In the genomic region with DNA sequence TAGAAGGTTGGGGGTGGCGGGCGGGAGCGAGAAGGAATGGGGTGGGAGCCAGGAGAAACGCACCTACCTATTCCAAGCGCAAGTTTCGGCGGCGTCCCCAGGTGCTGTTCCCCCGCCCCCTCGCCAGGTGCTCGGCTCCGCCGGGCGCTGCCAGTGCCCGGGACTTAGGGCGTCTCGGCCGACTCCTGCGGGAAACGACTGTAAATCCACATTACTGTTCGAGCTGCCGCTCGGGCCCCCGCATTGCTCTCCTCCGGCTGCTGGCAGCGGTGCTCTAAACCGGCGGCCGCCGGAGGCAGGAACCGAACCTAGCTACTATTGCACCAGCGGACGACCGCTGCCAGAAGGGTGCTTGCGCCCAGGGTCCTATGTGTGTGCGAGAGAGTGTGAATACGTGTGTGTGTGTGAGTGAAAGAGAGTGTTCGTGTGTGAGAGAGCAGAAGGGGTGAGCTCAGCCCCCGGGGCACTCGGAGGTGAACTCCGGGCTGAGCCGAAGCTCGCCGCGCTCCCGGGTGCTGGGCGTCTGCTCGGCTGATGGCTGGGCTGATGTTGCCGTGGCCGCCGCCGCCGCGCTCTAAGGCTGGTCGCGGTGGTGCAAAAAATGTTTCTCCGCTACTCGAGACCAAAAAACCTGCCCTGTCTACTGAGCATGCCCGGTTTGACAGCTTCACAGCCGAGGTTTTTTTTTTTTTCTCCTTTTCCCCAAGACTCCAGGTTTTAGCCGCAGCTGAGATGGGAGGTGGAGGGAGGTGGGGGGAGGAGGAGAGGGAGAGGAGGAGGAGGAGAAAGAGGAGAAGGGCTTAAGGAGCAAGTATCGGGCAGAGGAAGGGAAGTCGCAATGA, we compare ENCODE assay signal across 8 cellular contexts.
DNase-seq lines count a peak whose midpoint lies in the region; ATAC-seq and TF ChIP-seq lines count a peak whose summit lies in the region.

No MANE protein-coding gene starts in this region.

- H3K27ac ChIP-seq in HL-60 (replicated peaks), result no peak overlapping the region

- peaks cover 69% of the 10 kb centered on the region for H3K27me3 Mint-ChIP-seq in neural crest cell (ENCODE audit: low read depth)

- ATAC-seq in esophagus mucosa (peak; percentile 23), HG03045 (IDR thresholded peaks at IDR 0.05; ENCODE audit: unreplicated experiment) (no peak)

- peak in 1 of 2 experiments; percentile 18 for DNase-seq in HL-60 (ENCODE audit: low read depth in 1 of 2, low spot score in 1 of 2)
- peak; percentile 58 for DNase-seq in SK-MEL-5 (ENCODE audit: low read depth, low spot score)
- DNase-seq in neural crest cell (ENCODE audit: low read depth, low spot score), result peak; percentile 52
- DNase-seq in GM19240 (ENCODE audit: insufficient read length, low spot score), result no peak
- DNase-seq in SW480 (ENCODE audit: low spot score), result no peak
- DNase-seq in foreskin melanocyte, result no peak

- H3K4me3 Mint-ChIP-seq in neural crest cell, result peak overlapping the region; percentile 86

- TF ChIP-seq CTCF in HL-60 (IDR thresholded peaks at IDR 0.05; ENCODE audit: insufficient read depth, low read length) (no peak), neural crest cell (conservative IDR thresholded peaks at IDR 0.05) (peak; percentile 19)

- no peaks in the 10 kb centered on the region for H3K36me3 Mint-ChIP-seq in neural crest cell (ENCODE audit: low read depth)

- peaks cover 46% of the 10 kb centered on the region for H3K4me1 Mint-ChIP-seq in neural crest cell

- in situ Hi-C loops in SK-MEL-5 (cut with HindIII; ENCODE audit: low pct_unique_long_range_greater_than_20kb, low sequenced_read_pairs), result no loop called here

- H3K4me3 ChIP-seq in HL-60 (replicated peaks; ENCODE audit: insufficient read depth, low read length), result peak overlapping the region; percentile 33

- H3K27ac Mint-ChIP-seq in neural crest cell (ENCODE audit: unreplicated experiment), result no peak overlapping the region

- H3K27me3 ChIP-seq in HL-60 (ENCODE audit: insufficient read depth, poor library complexity, severe bottlenecking), result peaks cover 16% of the 10 kb centered on the region

- H3K9me3 Mint-ChIP-seq in neural crest cell, result no peaks in the 10 kb centered on the region

Comparison
In these comparisons a context has a peak if more than half of its experiments do, and no peak if none do; other contexts are left out.
1. DNase-seq: peak in SK-MEL-5 (single experiment) and neural crest cell (single experiment); none in GM19240 (single experiment), SW480 (single experiment) and foreskin melanocyte (single experiment).